40 cellular contexts compared by ENCODE assay signal in the genomic region with DNA sequence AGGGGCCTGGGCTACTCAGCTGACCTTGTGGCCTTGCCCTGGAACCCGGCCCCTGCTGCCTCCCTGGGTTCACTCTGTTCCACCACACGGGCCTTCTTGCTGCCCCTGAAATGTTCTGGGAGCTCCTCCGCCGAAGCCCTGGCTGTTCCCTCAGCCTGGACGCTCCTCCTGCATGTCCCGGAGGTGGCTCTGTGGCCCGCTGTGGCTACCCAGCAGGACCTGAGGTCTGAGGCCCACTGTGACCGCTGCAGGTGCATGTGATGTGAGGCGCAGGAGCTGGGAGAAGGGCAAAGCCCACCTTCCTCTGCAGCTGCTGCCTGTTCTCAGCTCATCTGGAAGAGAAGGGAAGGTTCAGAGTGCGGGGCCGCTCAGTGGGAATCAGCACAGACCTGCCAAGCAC.
"Had no signal": no experiment of that assay in that cellular context is flagged by ENCODE, and none has a peak within 500 bp of the region (broad histone marks: within the 10 kb centered on the region; RNA-seq: fewer than 3 reads in every experiment).

No MANE protein-coding gene starts in this region.

- H3K4me1 Mint-ChIP-seq: activated CD4-positive, alpha-beta memory T cell treated with anti-CD3 and anti-CD28 coated beads, Interleukin-2, amount 10 ng/mL, durations not matched to agents 7 days and 5 days; activated CD4-positive, alpha-beta T cell treated with anti-CD3 and anti-CD28 coated beads for 36 hours; activated CD4-positive, alpha-beta T cell treated with anti-CD3 and anti-CD28 coated beads, Interleukin-2, amount 10 ng/mL, durations not matched to agents 7 days and 5 days; activated CD8-positive, alpha-beta memory T cell treated with anti-CD3 and anti-CD28 coated beads, Interleukin-2, amount 10 ng/mL, durations not matched to agents 7 days and 5 days; activated naive CD8-positive, alpha-beta T cell treated with anti-CD3 and anti-CD28 coated beads for 36 hours; activated T-helper 17 cell treated with anti-CD3 and anti-CD28 coated beads, Interleukin-2, amount 50 U/mL, for 72 hours; WTC11 had no signal

- H3K4me3 Mint-ChIP-seq: activated CD4-positive, alpha-beta memory T cell treated with anti-CD3 and anti-CD28 coated beads, Interleukin-2, amount 10 ng/mL, durations not matched to agents 7 days and 5 days; activated CD4-positive, alpha-beta T cell treated with anti-CD3 and anti-CD28 coated beads for 36 hours; activated CD4-positive, alpha-beta T cell treated with anti-CD3 and anti-CD28 coated beads, Interleukin-2, amount 10 ng/mL, durations not matched to agents 7 days and 5 days; activated CD8-positive, alpha-beta memory T cell treated with anti-CD3 and anti-CD28 coated beads, Interleukin-2, amount 10 ng/mL, durations not matched to agents 7 days and 5 days; activated CD8-positive, alpha-beta T cell treated with anti-CD3 and anti-CD28 coated beads, Interleukin-2, amount 10 ng/mL, durations not matched to agents 7 days and 5 days; activated naive CD4-positive, alpha-beta T cell treated with anti-CD3 and anti-CD28 coated beads for 36 hours; activated naive CD8-positive, alpha-beta T cell treated with anti-CD3 and anti-CD28 coated beads for 36 hours; activated T-cell treated with anti-CD3 and anti-CD28 coated beads, Interleukin-2, amount 50 U/mL, for 4 hours; activated T-cell treated with anti-CD3 and anti-CD28 coated beads, Interleukin-2, amount 50 U/mL, for 72 hours; activated T-helper 1 cell treated with anti-CD3 and anti-CD28 coated beads, Interleukin-12 subunit alpha, Interleukin-12 subunit beta, Interleukin-2, Interleukin-4 antibody, amounts not matched to agents 30 ng/mL and 10 ng/mL and 1 ng/mL, durations not matched to agents 14 hours and 24 hours and 36 hours; activated T-helper 17 cell treated with anti-CD3 and anti-CD28 coated beads, Interleukin-2, amount 50 U/mL, for 72 hours; T-helper 1 cell treated with Interleukin-12 subunit alpha and Interleukin-12 subunit beta and Interleukin-4 antibody, amounts not matched to agents 30 μg/mL and 1 μg/mL, for 36 hours; T-helper 2 cell treated with Interferon-gamma antibody and Interleukin-4, amounts not matched to agents 5 μg/mL and 100 μg/mL, for 36 hours; WTC11 had no signal

- H3K4me3 ChIP-seq: adrenal gland, body of pancreas, breast epithelium had no signal

- H3K9me3 Mint-ChIP-seq: activated CD4-positive, alpha-beta memory T cell treated with anti-CD3 and anti-CD28 coated beads, Interleukin-2, amount 10 ng/mL, durations not matched to agents 7 days and 5 days; activated CD4-positive, alpha-beta T cell treated with anti-CD3 and anti-CD28 coated beads, Interleukin-2, amount 10 ng/mL, durations not matched to agents 7 days and 5 days; activated naive CD4-positive, alpha-beta T cell treated with anti-CD3 and anti-CD28 coated beads for 36 hours; activated naive CD4-positive, alpha-beta T cell treated with anti-CD3 and anti-CD28 coated beads, Interleukin-2, amount 50 U/mL, for 72 hours; activated naive CD8-positive, alpha-beta T cell treated with anti-CD3 and anti-CD28 coated beads for 36 hours; activated T-cell treated with anti-CD3 and anti-CD28 coated beads, Interleukin-2, amount 50 U/mL, for 4 hours; activated T-cell treated with anti-CD3 and anti-CD28 coated beads, Interleukin-2, amount 50 U/mL, for 72 hours; activated T-helper 1 cell treated with anti-CD3 and anti-CD28 coated beads, Interleukin-12 subunit alpha, Interleukin-12 subunit beta, Interleukin-2, Interleukin-4 antibody, amounts not matched to agents 30 ng/mL and 10 ng/mL and 1 ng/mL, durations not matched to agents 14 hours and 24 hours and 36 hours; activated T-helper 17 cell treated with anti-CD3 and anti-CD28 coated beads, Interleukin-2, amount 50 U/mL, for 72 hours; T-helper 1 cell treated with Interleukin-12 subunit alpha and Interleukin-12 subunit beta and Interleukin-4 antibody, amounts not matched to agents 30 μg/mL and 1 μg/mL, for 36 hours; T-helper 2 cell treated with Interferon-gamma antibody and Interleukin-4, amounts not matched to agents 5 μg/mL and 100 μg/mL, for 36 hours; WTC11 had no signal

- H3K4me1 ChIP-seq: adrenal gland, body of pancreas, breast epithelium had no signal

- H3K27ac Mint-ChIP-seq: activated CD4-positive, alpha-beta memory T cell treated with anti-CD3 and anti-CD28 coated beads, Interleukin-2, amount 10 ng/mL, durations not matched to agents 7 days and 5 days; activated CD4-positive, alpha-beta T cell treated with anti-CD3 and anti-CD28 coated beads for 36 hours; activated CD4-positive, alpha-beta T cell treated with anti-CD3 and anti-CD28 coated beads, Interleukin-2, amount 10 ng/mL, durations not matched to agents 7 days and 5 days; activated CD8-positive, alpha-beta memory T cell treated with anti-CD3 and anti-CD28 coated beads, Interleukin-2, amount 10 ng/mL, durations not matched to agents 7 days and 5 days; activated CD8-positive, alpha-beta T cell treated with anti-CD3 and anti-CD28 coated beads, Interleukin-2, amount 10 ng/mL, durations not matched to agents 7 days and 5 days; activated naive CD4-positive, alpha-beta T cell treated with anti-CD3 and anti-CD28 coated beads for 36 hours; activated naive CD4-positive, alpha-beta T cell treated with anti-CD3 and anti-CD28 coated beads, Interleukin-2, amount 50 U/mL, for 72 hours; activated naive CD8-positive, alpha-beta T cell treated with anti-CD3 and anti-CD28 coated beads for 36 hours; activated T-cell treated with anti-CD3 and anti-CD28 coated beads, Interleukin-2, amount 50 U/mL, for 72 hours; activated T-helper 1 cell treated with anti-CD3 and anti-CD28 coated beads, Interleukin-12 subunit alpha, Interleukin-12 subunit beta, Interleukin-2, Interleukin-4 antibody, amounts not matched to agents 30 ng/mL and 10 ng/mL and 1 ng/mL, durations not matched to agents 14 hours and 24 hours and 36 hours; activated T-helper 17 cell treated with anti-CD3 and anti-CD28 coated beads, Interleukin-2, amount 50 U/mL, for 72 hours; T-helper 1 cell treated with Interleukin-12 subunit alpha and Interleukin-12 subunit beta and Interleukin-4 antibody, amounts not matched to agents 30 μg/mL and 1 μg/mL, for 36 hours; T-helper 2 cell treated with Interferon-gamma antibody and Interleukin-4, amounts not matched to agents 5 μg/mL and 100 μg/mL, for 36 hours; WTC11 had no signal

- FAIRE-seq: astrocyte, TTC549 had no signal

- H3K27me3 Mint-ChIP-seq: activated CD4-positive, alpha-beta memory T cell treated with anti-CD3 and anti-CD28 coated beads, Interleukin-2, amount 10 ng/mL, durations not matched to agents 7 days and 5 days; activated CD4-positive, alpha-beta T cell treated with anti-CD3 and anti-CD28 coated beads for 36 hours; activated CD4-positive, alpha-beta T cell treated with anti-CD3 and anti-CD28 coated beads, Interleukin-2, amount 10 ng/mL, durations not matched to agents 7 days and 5 days; activated CD8-positive, alpha-beta memory T cell treated with anti-CD3 and anti-CD28 coated beads, Interleukin-2, amount 10 ng/mL, durations not matched to agents 7 days and 5 days; activated naive CD8-positive, alpha-beta T cell treated with anti-CD3 and anti-CD28 coated beads for 36 hours; activated T-helper 17 cell treated with anti-CD3 and anti-CD28 coated beads, Interleukin-2, amount 50 U/mL, for 72 hours had no signal

- DNase-seq: activated CD4-positive, alpha-beta memory T cell treated with anti-CD3 and anti-CD28 coated beads, Interleukin-2, amount 10 ng/mL, durations not matched to agents 7 days and 5 days; activated CD4-positive, alpha-beta T cell treated with anti-CD3 and anti-CD28 coated beads for 1 hour; activated CD4-positive, alpha-beta T cell treated with anti-CD3 and anti-CD28 coated beads for 36 hours; activated CD4-positive, alpha-beta T cell treated with anti-CD3 and anti-CD28 coated beads for 48 hours; activated CD4-positive, alpha-beta T cell treated with anti-CD3 and anti-CD28 coated beads, Interleukin-2, amount 10 ng/mL, durations not matched to agents 7 days and 5 days; activated CD4-positive, alpha-beta T cell treated with anti-CD3 and anti-CD28 coated beads, Interleukin-2, amount 50 U/mL, for 48 hours; activated CD4-positive, CD25-positive, alpha-beta regulatory T cell; activated CD8-positive, alpha-beta memory T cell treated with anti-CD3 and anti-CD28 coated beads for 24 hours; activated CD8-positive, alpha-beta memory T cell treated with anti-CD3 and anti-CD28 coated beads, Interleukin-2, amount 10 ng/mL, durations not matched to agents 7 days and 5 days; activated CD8-positive, alpha-beta T cell treated with anti-CD3 and anti-CD28 coated beads, Interleukin-2, amount 10 ng/mL, durations not matched to agents 7 days and 5 days; activated effector memory CD4-positive, alpha-beta T cell treated with anti-CD3 and anti-CD28 coated beads, Interleukin-2, amount 50 U/mL, for 16 hours; activated gamma-delta T cell treated with Interleukin-2 at 50 U/mL for 16 hours; activated naive CD4-positive, alpha-beta T cell; activated naive CD4-positive, alpha-beta T cell treated with anti-CD3 and anti-CD28 coated beads for 36 hours; activated naive CD4-positive, alpha-beta T cell treated with anti-CD3 and anti-CD28 coated beads, Interleukin-2, amount 50 U/mL, for 16 hours; activated naive CD8-positive, alpha-beta T cell treated with anti-CD3 and anti-CD28 coated beads for 36 hours; activated T-cell treated with anti-CD3 and anti-CD28 coated beads for 4 hours; activated T-cell treated with anti-CD3 and anti-CD28 coated beads, Interleukin-2, amount 50 U/mL, for 1 hour; activated T-cell treated with anti-CD3 and anti-CD28 coated beads, Interleukin-2, amount 50 U/mL, for 4 hours; activated T-cell treated with anti-CD3 and anti-CD28 coated beads, Interleukin-2, amount 50 U/mL, for 72 hours; adrenal gland; amniotic stem cell; aorta; body of pancreas; brain microvascular endothelial cell; central memory CD4-positive, alpha-beta T cell; T-helper 1 cell; T-helper 2 cell; T-helper 9 cell; WERI-Rb-1 had no signal

- H3K36me3 ChIP-seq: adrenal gland, brain microvascular endothelial cell, breast epithelium, WERI-Rb-1 had no signal

- ATAC-seq: activated CD4-positive, alpha-beta T cell treated with anti-CD3 and anti-CD28 coated beads for 36 hours; activated CD4-positive, CD25-positive, alpha-beta regulatory T cell treated with anti-CD3 and anti-CD28 coated beads, Interleukin-2, amount 50 U/mL, for 24 hours; activated CD8-positive, alpha-beta memory T cell treated with anti-CD3 and anti-CD28 coated beads, Interleukin-2, amount 10 ng/mL, durations not matched to agents 7 days and 5 days; activated CD8-positive, alpha-beta T cell treated with anti-CD3 and anti-CD28 coated beads, Interleukin-2, amount 10 ng/mL, durations not matched to agents 7 days and 5 days; activated naive CD4-positive, alpha-beta T cell treated with anti-CD3 and anti-CD28 coated beads, Interleukin-2, amount 50 U/mL, for 72 hours; activated T-cell treated with anti-CD3 and anti-CD28 coated beads, Interleukin-2, amount 50 U/mL, for 4 hours; activated T-cell treated with anti-CD3 and anti-CD28 coated beads, Interleukin-2, amount 50 U/mL, for 72 hours; activated T-helper 17 cell treated with anti-CD3 and anti-CD28 coated beads, Interleukin-2, amount 50 U/mL, for 72 hours; body of pancreas had no signal

- H3K27ac ChIP-seq: adrenal gland, body of pancreas, brain microvascular endothelial cell, breast epithelium, WERI-Rb-1 had no signal

- H3K9me3 ChIP-seq: adrenal gland, body of pancreas, breast epithelium had no signal

- H3K36me3 Mint-ChIP-seq: activated CD8-positive, alpha-beta memory T cell treated with anti-CD3 and anti-CD28 coated beads, Interleukin-2, amount 10 ng/mL, durations not matched to agents 7 days and 5 days; activated naive CD4-positive, alpha-beta T cell treated with anti-CD3 and anti-CD28 coated beads, Interleukin-2, amount 50 U/mL, for 72 hours; activated naive CD8-positive, alpha-beta T cell treated with anti-CD3 and anti-CD28 coated beads for 36 hours; WTC11 had no signal
